9 cellular contexts compared by ENCODE assay signal in genomic region chrX:151555301-151555700, GRCh38. TPM values are rescaled to one million over a fixed set of nuclear protein-coding genes. Genes with fewer than 3 reads are reported as not detected.
"Had no signal": no experiment of that assay in that cellular context is flagged by ENCODE, and none has a peak within 500 bp of the region (broad histone marks: within the 10 kb centered on the region; RNA-seq: fewer than 3 reads in every experiment).

No MANE protein-coding gene starts in this region.

RNA-seq across cellular contexts. Expression of gene PASD1, which starts 8.2 kb away (rescaled TPM):
- total RNA-seq: OCI-LY7, PC-3, PC-9, Peyer's patch, Right ventricle myocardium inferior, Right ventricle myocardium superior, RPMI7951, SJCRH30, SJSA1 had no signal
